In the genomic region with DNA sequence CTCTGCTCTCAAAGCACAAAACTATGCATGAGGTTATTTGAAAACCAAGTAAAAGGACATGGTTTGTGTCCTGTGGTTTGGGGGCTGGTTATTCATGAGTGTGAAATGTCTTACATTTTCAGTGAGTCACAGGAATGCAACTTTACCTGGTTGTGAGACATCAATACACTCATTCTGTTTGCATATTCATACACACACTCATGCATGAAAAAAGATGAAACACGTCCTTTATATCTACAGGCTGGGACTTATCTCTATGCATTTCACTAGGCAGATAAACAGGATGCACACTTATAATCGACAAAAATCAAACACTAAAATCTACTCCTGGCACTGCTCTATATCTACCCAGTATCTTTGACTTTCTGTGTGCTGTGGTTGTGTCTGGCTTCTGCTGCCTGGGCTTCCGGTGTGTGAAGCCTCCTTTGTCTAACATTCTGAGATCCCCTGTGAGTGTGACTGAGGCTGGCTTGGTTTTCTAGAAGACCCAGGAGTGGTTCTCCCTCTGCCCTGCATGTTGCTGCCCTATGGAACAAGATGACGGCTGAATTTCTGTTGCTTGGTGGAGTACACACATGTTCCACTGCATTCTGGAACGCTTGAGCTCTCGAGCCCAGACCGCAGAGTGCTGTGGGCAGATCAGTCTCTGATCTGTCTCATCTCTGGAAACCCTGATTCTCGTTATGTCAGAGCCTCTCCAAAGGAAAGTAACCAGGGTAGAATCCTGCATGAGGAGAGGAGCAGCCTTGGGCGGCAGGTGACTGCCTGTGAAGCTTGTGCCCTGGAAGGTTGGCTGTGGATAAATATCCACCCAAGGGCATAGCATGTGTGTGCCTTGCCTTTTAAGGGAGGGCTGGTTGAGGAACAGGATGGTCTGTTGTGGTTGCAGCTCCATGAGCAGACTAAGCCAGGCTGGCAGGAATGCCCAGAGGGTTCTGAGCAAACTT, we compare ENCODE assay signal across 9 cellular contexts. TPM values are rescaled to one million over a fixed set of nuclear protein-coding genes. Genes with fewer than 3 reads are reported as not detected.
DNase-seq lines count a peak whose midpoint lies in the region; ATAC-seq, FAIRE-seq and TF ChIP-seq lines count a peak whose summit lies in the region.
"Had no signal": no experiment of that assay in that cellular context is flagged by ENCODE, and none has a peak within 500 bp of the region (broad histone marks: within the 10 kb centered on the region; RNA-seq: fewer than 3 reads in every experiment).

No MANE protein-coding gene starts in this region.

- no peaks in the 10 kb centered on the region for H3K4me1 ChIP-seq in neural progenitor cell

- H4K20me1 ChIP-seq in SU-DHL-6 (ENCODE audit: low read depth, low read length) = no peaks in the 10 kb centered on the region
- H4K20me1 ChIP-seq in neural progenitor cell (ENCODE audit: low read depth) = no peaks in the 10 kb centered on the region

- FAIRE-seq in frontal cortex (lab: Jason Lieb, UNC) = no peak

- peak; percentile 83 for ATAC-seq in HG02588 (IDR thresholded peaks at IDR 0.05; ENCODE audit: unreplicated experiment)
- ATAC-seq in activated naive CD8-positive, alpha-beta T cell treated with anti-CD3 and anti-CD28 coated beads, Interleukin-2, amount 10 ng/mL, durations not matched to agents 7 days and 5 days (ENCODE audit: low read depth) = peak; percentile 75
- ATAC-seq in HG03196 (IDR thresholded peaks at IDR 0.05; ENCODE audit: unreplicated experiment) = no peak

- H3K27me3 Mint-ChIP-seq in activated naive CD8-positive, alpha-beta T cell treated with anti-CD3 and anti-CD28 coated beads, Interleukin-2, amount 10 ng/mL, durations not matched to agents 7 days and 5 days = no peaks in the 10 kb centered on the region
- peaks cover 3% of the 10 kb centered on the region for H3K27me3 Mint-ChIP-seq in neural progenitor cell (ENCODE audit: insufficient read depth, low read depth)

- H3K4me3 ChIP-seq in SU-DHL-6 (ENCODE audit: insufficient read depth, low read length, poor library complexity, severe bottlenecking) = no peak overlapping the region
- H3K4me3 ChIP-seq in neural progenitor cell = no peak overlapping the region

- H2AFZ ChIP-seq in SU-DHL-6 (ENCODE audit: low read depth, low read length, severe bottlenecking) = peak overlapping the region; percentile 31
- H2AFZ ChIP-seq in neural progenitor cell (replicated peaks) = no peak overlapping the region

- H3K79me2 ChIP-seq in SU-DHL-6 (ENCODE audit: insufficient read depth, low read length) = no peaks in the 10 kb centered on the region
- H3K79me2 ChIP-seq in neural progenitor cell (ENCODE audit: low read depth) = no peaks in the 10 kb centered on the region

- H3F3A ChIP-seq in SU-DHL-6 (ENCODE audit: insufficient read depth) (no peaks in the 10 kb centered on the region), neural progenitor cell (ENCODE audit: low read depth) (no peaks in the 10 kb centered on the region)

- no peaks in the 10 kb centered on the region for H3K36me3 ChIP-seq in SU-DHL-6 (ENCODE audit: low read length)
- H3K36me3 ChIP-seq in neural progenitor cell = no peaks in the 10 kb centered on the region

- TF ChIP-seq CTCF in SU-DHL-6 (IDR thresholded peaks at IDR 0.05; ENCODE audit: insufficient read depth, low read length, poor library complexity, severe bottlenecking) = no peak
- TF ChIP-seq CTCF in neural progenitor cell (IDR thresholded peaks at IDR 0.05) = no peak

- H3K9me2 ChIP-seq in SU-DHL-6 (replicated peaks; ENCODE audit: insufficient read depth, low read length) = no peaks in the 10 kb centered on the region

- peaks cover 6% of the 10 kb centered on the region for H3K9me3 Mint-ChIP-seq in activated naive CD8-positive, alpha-beta T cell treated with anti-CD3 and anti-CD28 coated beads, Interleukin-2, amount 10 ng/mL, durations not matched to agents 7 days and 5 days
- peaks cover 4% of the 10 kb centered on the region for H3K9me3 Mint-ChIP-seq in neural progenitor cell

- H3K36me3 Mint-ChIP-seq in activated naive CD8-positive, alpha-beta T cell treated with anti-CD3 and anti-CD28 coated beads, Interleukin-2, amount 10 ng/mL, durations not matched to agents 7 days and 5 days = peaks cover 5% of the 10 kb centered on the region
- H3K36me3 Mint-ChIP-seq in neural progenitor cell = no peaks in the 10 kb centered on the region

- H3K9me3 ChIP-seq in SU-DHL-6 (ENCODE audit: insufficient read depth, low read length) = no peaks in the 10 kb centered on the region
- no peaks in the 10 kb centered on the region for H3K9me3 ChIP-seq in neural progenitor cell (ENCODE audit: low read depth)

- H3K4me2 ChIP-seq in SU-DHL-6 (ENCODE audit: low read depth, low read length, poor library complexity, severe bottlenecking) (no peak overlapping the region), neural progenitor cell (no peak overlapping the region)

- H3K27me3 ChIP-seq in SU-DHL-6 (ENCODE audit: low read length) = no peaks in the 10 kb centered on the region
- no peaks in the 10 kb centered on the region for H3K27me3 ChIP-seq in neural progenitor cell

- H3K27ac ChIP-seq in SU-DHL-6 (ENCODE audit: low read depth, low read length) = no peak overlapping the region
- no peak overlapping the region for H3K27ac ChIP-seq in neural progenitor cell

- DNase-seq in Daoy (ENCODE audit: low read depth) = peak; percentile 93
- DNase-seq in activated naive CD8-positive, alpha-beta T cell treated with anti-CD3 and anti-CD28 coated beads, Interleukin-2, amount 10 ng/mL, durations not matched to agents 7 days and 5 days = peak; percentile 77
- DNase-seq in neural progenitor cell (ENCODE audit: low spot score) = no peak
- no peak for DNase-seq in NCI-H748 treated with DMSO at 0.1 percent for 48 hours (lab: John Stamatoyannopoulos, UW)
- DNase-seq in frontal cortex (ENCODE audit: low spot score in 2 of 2) = no peak

- H3K4me1 Mint-ChIP-seq in activated naive CD8-positive, alpha-beta T cell treated with anti-CD3 and anti-CD28 coated beads, Interleukin-2, amount 10 ng/mL, durations not matched to agents 7 days and 5 days = peaks cover 71% of the 10 kb centered on the region
- peaks cover 10% of the 10 kb centered on the region for H3K4me1 Mint-ChIP-seq in neural progenitor cell

- peak overlapping the region; percentile 97 for H3K27ac Mint-ChIP-seq in activated naive CD8-positive, alpha-beta T cell treated with anti-CD3 and anti-CD28 coated beads, Interleukin-2, amount 10 ng/mL, durations not matched to agents 7 days and 5 days
- H3K27ac Mint-ChIP-seq in neural progenitor cell = peak overlapping the region; percentile 50

- H3K9ac ChIP-seq in SU-DHL-6 (ENCODE audit: low read length) (no peak overlapping the region), neural progenitor cell (no peak overlapping the region)

- H3K4me3 Mint-ChIP-seq in activated naive CD8-positive, alpha-beta T cell treated with anti-CD3 and anti-CD28 coated beads, Interleukin-2, amount 10 ng/mL, durations not matched to agents 7 days and 5 days = peak overlapping the region; percentile 76
- H3K4me3 Mint-ChIP-seq in neural progenitor cell = no peak overlapping the region
- H3K4me3 Mint-ChIP-seq: neural crest cell had no signal

- POLR2A ChIA-PET in activated naive CD8-positive, alpha-beta T cell treated with anti-CD3 and anti-CD28 coated beads, Interleukin-2, amount 10 ng/mL, durations not matched to agents 7 days and 5 days (lab: Charles Lee) = interaction anchor here (0.9 to 2.9 kb wide), 9 partner anchors 11 to 66 kb away, joined by 3 to 12 read pairs (median 4); a partner anchor contains a TSS

RNA-seq across cellular contexts. Expression of a gene that starts 19.7 kb away (rescaled TPM):
- not detected in 2 replicates for total RNA-seq in Daoy (2014; rRNA removed; shearing (Covaris generic))
- total RNA-seq in activated naive CD8-positive, alpha-beta T cell treated with anti-CD3 and anti-CD28 coated beads, Interleukin-2, amount 10 ng/mL, durations not matched to agents 7 days and 5 days = 1 to 10 TPM; 4.5 to 4.6 TPM
- total RNA-seq in neural progenitor cell (ENCODE audit: low replicate concordance) (not detected in 2 replicates), frontal cortex (not detected)
- total RNA-seq: neural crest cell had no signal

Comparison
In these comparisons a context has a peak if more than half of its experiments do, and no peak if none do; other contexts are left out.
1. DNase-seq: peak in Daoy (single experiment) and activated naive CD8-positive, alpha-beta T cell treated with anti-CD3 and anti-CD28 coated beads, Interleukin-2, amount 10 ng/mL, durations not matched to agents 7 days and 5 days (single experiment); none in neural progenitor cell (single experiment), NCI-H748 treated with DMSO at 0.1 percent for 48 hours (single experiment) and frontal cortex (0 of 2).